ENCODE assay signal across 17 cellular contexts in the genomic region with DNA sequence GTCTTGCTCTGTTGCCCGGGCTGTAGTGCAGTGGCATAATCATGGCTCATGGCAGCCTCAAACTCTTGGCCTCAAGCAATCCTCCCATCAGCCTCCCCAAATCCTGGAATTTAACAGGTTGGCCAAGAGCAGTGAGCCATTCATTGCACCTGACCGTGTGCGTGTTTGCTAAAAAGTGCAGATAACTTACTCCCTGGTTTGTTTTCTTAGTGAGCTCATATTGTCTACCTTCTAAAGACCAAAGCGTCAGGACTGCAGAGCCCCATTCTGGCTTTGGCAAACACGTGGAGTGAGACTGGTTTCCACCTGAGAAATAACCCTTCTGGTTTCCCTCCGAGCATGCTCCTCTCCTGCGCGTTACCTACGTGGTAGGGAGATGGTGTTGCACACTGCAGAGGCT. TPM values are rescaled to one million over a fixed set of nuclear protein-coding genes. Genes with fewer than 3 reads are reported as not detected.
DNase-seq lines count a peak whose midpoint lies in the region; ATAC-seq, FAIRE-seq and TF ChIP-seq lines count a peak whose summit lies in the region.
"Had no signal": no experiment of that assay in that cellular context is flagged by ENCODE, and none has a peak within 500 bp of the region (broad histone marks: within the 10 kb centered on the region; RNA-seq: fewer than 3 reads in every experiment).

No MANE protein-coding gene starts in this region.

- no peak overlapping the region for H4K8ac ChIP-seq in neuronal stem cell (ENCODE audit: low read depth, low read length)

- no peaks in the 10 kb centered on the region for H3K9me3 Mint-ChIP-seq in CD8-positive, alpha-beta T cell
- H3K9me3 Mint-ChIP-seq: IgD-negative memory B cell had no signal

- H3K23ac ChIP-seq in neuronal stem cell (ENCODE audit: low read depth, low read length, poor library complexity), result no peak overlapping the region

- H3K79me1 ChIP-seq in neuronal stem cell (ENCODE audit: low read depth, low read length), result no peaks in the 10 kb centered on the region

- H2BK5ac ChIP-seq in neuronal stem cell (ENCODE audit: low read length), result no peak overlapping the region

- in situ Hi-C loops in Caki2 (cut with HindIII; ENCODE audit: low pct_unique_long_range_greater_than_20kb, low sequenced_read_pairs), result no loop called here

- no peak overlapping the region for H4K91ac ChIP-seq in neuronal stem cell (ENCODE audit: low read depth, low read length, poor library complexity)

- H3K18ac ChIP-seq in neuronal stem cell (ENCODE audit: low read length), result peak overlapping the region; percentile 58

- CTCF ChIA-PET in CD8-positive, alpha-beta T cell (lab: Charles Lee), result interaction anchor here (0.6 to 11.3 kb wide), 3 partner anchors 73 to 311 kb away, joined by 3 to 226 read pairs (median 121); no protein-coding TSS in a partner anchor

- H3K4me1 Mint-ChIP-seq in CD8-positive, alpha-beta T cell (ENCODE audit: low read depth), result peaks cover 36% of the 10 kb centered on the region

- ATAC-seq in CD8-positive, alpha-beta T cell, result no peak
- no peak for ATAC-seq in HG03097 (IDR thresholded peaks at IDR 0.05; ENCODE audit: low FRiP score, unreplicated experiment)

- FAIRE-seq in bronchial epithelial cell (lab: Jason Lieb, UNC) (no peak), kidney (lab: Jason Lieb, UNC) (no peak)
- FAIRE-seq: GM19239 had no signal

- TF ChIP-seq CTCF in CD8-positive, alpha-beta T cell (IDR thresholded peaks at IDR 0.05), result no peak
- TF ChIP-seq CTCF in bronchial epithelial cell (IDR thresholded peaks at IDR 0.05; ENCODE audit: insufficient read depth, low read length, severe bottlenecking) (no peak), kidney (IDR thresholded peaks at IDR 0.05; ENCODE audit: borderline replicate concordance, extremely low read depth, insufficient read depth) (no peak)

- no peak overlapping the region for H2BK120ac ChIP-seq in neuronal stem cell (ENCODE audit: low read depth, low read length)

- no peak overlapping the region for H2BK15ac ChIP-seq in neuronal stem cell (ENCODE audit: low read length)

- H3K27me3 ChIP-seq in CD8-positive, alpha-beta T cell (ENCODE audit: insufficient read depth, low read length), result no peaks in the 10 kb centered on the region
- H3K27me3 ChIP-seq in bronchial epithelial cell (ENCODE audit: control insufficient read depth, insufficient read depth, low read length) (no peaks in the 10 kb centered on the region), neuronal stem cell (ENCODE audit: control insufficient read depth in 3 of 3, insufficient read depth in 3 of 3, low read depth in 1 of 3, low read length in 3 of 3) (no peaks in the 10 kb centered on the region)
- H3K27me3 ChIP-seq: BLaER1 had no signal

- H3K9ac ChIP-seq in neuronal stem cell (ENCODE audit: low read depth, low read length, poor library complexity), result no peak overlapping the region
- H3K9ac ChIP-seq in kidney (ENCODE audit: low read length in 2 of 2), result no peak overlapping the region
- H3K9ac ChIP-seq: BLaER1 had no signal

- WGBS in neuronal stem cell (ENCODE audit: extremely low coverage in 2 of 2, insufficient read length in 2 of 2, insufficient replicate concordance in 1 of 2), 2 donors, result no CpG with 5 or more reads among the region's 9 CpGs

- no peaks in the 10 kb centered on the region for H3K9me3 ChIP-seq in CD8-positive, alpha-beta T cell (ENCODE audit: low read length)
- H3K9me3 ChIP-seq in neuronal stem cell (replicated peaks in 1 of 2; ENCODE audit: control insufficient read depth in 2 of 2, insufficient read depth in 1 of 2, low read depth in 1 of 2, low read length in 2 of 2), result peaks cover 8 to 12% of the 10 kb centered on the region in 2 donors
- no peaks in the 10 kb centered on the region for H3K9me3 ChIP-seq in kidney (ENCODE audit: control insufficient read depth in 1 of 2, low read length in 2 of 2)

- H3K4me3 Mint-ChIP-seq in CD8-positive, alpha-beta T cell, result no peak overlapping the region
- H3K4me3 Mint-ChIP-seq: IgD-negative memory B cell had no signal

- POLR2A ChIA-PET in CD8-positive, alpha-beta T cell (lab: Charles Lee), result interaction anchor here (0.9 to 2.5 kb wide), 3 partner anchors 58 to 76 kb away, joined by 3 to 13 read pairs (median 4); no protein-coding TSS in a partner anchor

- no peak overlapping the region for H3K4me2 ChIP-seq in neuronal stem cell (ENCODE audit: insufficient read depth, low read length, poor library complexity, severe bottlenecking)

- no peaks in the 10 kb centered on the region for H3K36me3 ChIP-seq in CD8-positive, alpha-beta T cell (ENCODE audit: insufficient read depth, low read length)
- no peaks in the 10 kb centered on the region for H3K36me3 ChIP-seq in bronchial epithelial cell (ENCODE audit: control insufficient read depth, insufficient read depth, low read length)
- no peaks in the 10 kb centered on the region for H3K36me3 ChIP-seq in neuronal stem cell (replicated peaks in 1 of 2; ENCODE audit: control insufficient read depth in 2 of 2, insufficient read depth in 2 of 2, low read length in 2 of 2)
- H3K36me3 ChIP-seq in kidney (ENCODE audit: control insufficient read depth in 1 of 2, insufficient read depth in 2 of 2, low read length in 2 of 2), result no peaks in the 10 kb centered on the region
- H3K36me3 ChIP-seq: BLaER1 had no signal

- no peak for DNase-seq in CD8-positive, alpha-beta T cell
- DNase-seq in Caki2 (ENCODE audit: low read depth), result peak; percentile 30
- peak; percentile 41 for DNase-seq in bronchial epithelial cell (ENCODE audit: low read depth)
- DNase-seq in neuronal stem cell (ENCODE audit: low spot score), result no peak
- DNase-seq in NCI-H2107 treated with DMSO at 0.1 percent for 48 hours (lab: John Stamatoyannopoulos, UW; ENCODE audit: unreplicated experiment), result no peak
- DNase-seq in kidney, result no peak
- DNase-seq: DND-41, GDM1, HCEC 1CT, NCI-H1417, NCI-H2029, NCI-H524 had no signal

- H3K27ac ChIP-seq in CD8-positive, alpha-beta T cell (ENCODE audit: low read depth, low read length), result no peak overlapping the region
- H3K27ac ChIP-seq in neuronal stem cell (replicated peaks; ENCODE audit: low read length), result peak overlapping the region; percentile 75
- no peak overlapping the region for H3K27ac ChIP-seq in kidney (ENCODE audit: low read depth in 2 of 2, low read length in 2 of 2)
- H3K27ac ChIP-seq: BLaER1 had no signal

- H3K27ac Mint-ChIP-seq in CD8-positive, alpha-beta T cell, result peak overlapping the region; percentile 82
- H3K27ac Mint-ChIP-seq: IgD-negative memory B cell had no signal

- peaks cover 29% of the 10 kb centered on the region for H3K36me3 Mint-ChIP-seq in CD8-positive, alpha-beta T cell

- H3K4ac ChIP-seq in neuronal stem cell (ENCODE audit: low read length), result no peak overlapping the region

- no peak overlapping the region for H2AFZ ChIP-seq in neuronal stem cell (ENCODE audit: low read length)

- intact Hi-C loops in CD8-positive, alpha-beta T cell (cut with DNase I, micrococcal nuclease), result no loop called here
- intact Hi-C loops in kidney (cut with DNase I), result no loop called here

- H3K4me3 ChIP-seq in CD8-positive, alpha-beta T cell (ENCODE audit: low read depth, low read length), result no peak overlapping the region
- no peak overlapping the region for H3K4me3 ChIP-seq in bronchial epithelial cell (ENCODE audit: low read depth, low read length)
- H3K4me3 ChIP-seq in neuronal stem cell (ENCODE audit: low read length in 2 of 2), result no peak overlapping the region
- no peak overlapping the region for H3K4me3 ChIP-seq in kidney (ENCODE audit: low read length in 2 of 2)
- H3K4me3 ChIP-seq: BLaER1 had no signal

- H3K27me3 Mint-ChIP-seq in CD8-positive, alpha-beta T cell (ENCODE audit: low read depth), result no peaks in the 10 kb centered on the region

- peak overlapping the region; percentile 91 for H2AK5ac ChIP-seq in neuronal stem cell (ENCODE audit: low read depth, low read length)

- no peak overlapping the region for H3K14ac ChIP-seq in neuronal stem cell (ENCODE audit: low read length)

- H2BK12ac ChIP-seq in neuronal stem cell (ENCODE audit: low read length), result peak overlapping the region; percentile 16

- H3K4me1 ChIP-seq in CD8-positive, alpha-beta T cell (ENCODE audit: insufficient read depth, low read length), result peaks cover 34% of the 10 kb centered on the region
- H3K4me1 ChIP-seq in neuronal stem cell (ENCODE audit: control insufficient read depth in 2 of 2, insufficient read depth in 1 of 2, low read depth in 1 of 2, low read length in 2 of 2) (peaks cover 12 to 17% of the 10 kb centered on the region in 2 donors), kidney (ENCODE audit: control insufficient read depth in 1 of 2, insufficient read depth in 1 of 2, low read depth in 1 of 2, low read length in 2 of 2) (peaks cover 0 to 2% of the 10 kb centered on the region in 2 donors)

RNA-seq across cellular contexts. Expression of a gene that starts 32.2 kb away (rescaled TPM):
- 1 to 10 TPM; 1.6 to 2.4 TPM for total RNA-seq in CD8-positive, alpha-beta T cell
- not detected in 2 replicates for total RNA-seq in Caki2 (2014; rRNA removed; shearing (Covaris generic); ENCODE audit: low replicate concordance)
- total RNA-seq in bronchial epithelial cell, result not detected in 2 replicates
- not detected for polyA plus RNA-seq in neuronal stem cell (2013, experiment 1 of 2)
- polyA plus RNA-seq in neuronal stem cell (2013, experiment 2 of 2), result not detected
- total RNA-seq in kidney, result not detected
- not detected for polyA plus RNA-seq in kidney (ENCODE audit: insufficient read depth, low read depth, low replicate concordance)
- total RNA-seq: RPMI7951 had no signal
- polyA plus RNA-seq: IgD-negative memory B cell had no signal

RNA-seq across cellular contexts. Expression of a gene that starts 35.0 kb away (rescaled TPM):
- total RNA-seq in CD8-positive, alpha-beta T cell, result 100 to 1,000 TPM; 130 to 136 TPM
- total RNA-seq in Caki2 (2014; rRNA removed; shearing (Covaris generic); ENCODE audit: low replicate concordance), result 3,891 and 4,382 TPM in 2 replicates
- total RNA-seq in bronchial epithelial cell (981 and 1,539 TPM in 2 replicates), kidney (1,164 TPM)
- 492 TPM for polyA plus RNA-seq in neuronal stem cell (2013, experiment 1 of 2)
- 487 TPM for polyA plus RNA-seq in neuronal stem cell (2013, experiment 2 of 2)
- polyA plus RNA-seq in kidney (ENCODE audit: insufficient read depth, low read depth, low replicate concordance), result 1,321 TPM

Comparison
In these comparisons a context has a peak if more than half of its experiments do, and no peak if none do; other contexts are left out.
1. DNase-seq: peak in Caki2 (single experiment) and bronchial epithelial cell (single experiment); none in CD8-positive, alpha-beta T cell (0 of 7), neuronal stem cell (single experiment), NCI-H2107 treated with DMSO at 0.1 percent for 48 hours (single experiment) and kidney (single experiment).